Comparison of ENCODE assay signal across 23 cellular contexts in the genomic region with DNA sequence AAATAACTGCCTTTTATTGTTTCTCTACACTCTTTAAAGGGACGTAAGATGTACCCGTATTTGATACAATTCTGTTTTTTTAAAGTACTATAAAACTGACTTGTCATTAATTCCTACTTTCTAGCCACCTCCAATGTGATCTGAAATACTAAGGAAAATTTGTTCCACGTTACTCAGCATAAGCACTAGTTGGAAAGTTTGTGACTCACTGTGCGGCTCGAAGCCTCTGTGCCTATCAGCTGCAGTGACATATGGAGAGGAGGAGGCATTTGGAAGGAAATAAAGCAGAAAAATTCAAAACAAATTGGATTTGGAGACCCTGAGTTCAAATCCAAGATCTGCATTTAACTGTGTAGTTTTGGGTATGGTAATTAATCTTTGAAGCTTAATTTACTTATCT.
"Had no signal": no experiment of that assay in that cellular context is flagged by ENCODE, and none has a peak within 500 bp of the region (broad histone marks: within the 10 kb centered on the region; RNA-seq: fewer than 3 reads in every experiment).

No MANE protein-coding gene starts in this region.

- H3K36me3 Mint-ChIP-seq: stimulated activated effector memory CD8-positive, alpha-beta T cell treated with anti-CD3 and anti-CD28 coated beads, Interleukin-12 subunit alpha, Interleukin-12 subunit beta, amount 100 ng/mL, for 72 hours; stimulated activated memory B cell treated with anti-CD40 and anti-IgM and Interleukin-4, amounts not matched to agents 10 μg/mL and 1 μg/mL and 100 μg/mL, for 72 hours; stimulated activated naive B cell treated with anti-CD40 and anti-IgM and Interleukin-4, amounts not matched to agents 10 μg/mL and 1 μg/mL and 100 μg/mL, for 72 hours had no signal

- H3K4me3 Mint-ChIP-seq: stimulated activated effector memory CD8-positive, alpha-beta T cell treated with anti-CD3 and anti-CD28 coated beads, Interleukin-12 subunit alpha, Interleukin-12 subunit beta, amount 100 ng/mL, for 72 hours; stimulated activated memory B cell treated with anti-CD40 and anti-IgM and Interleukin-4, amounts not matched to agents 10 μg/mL and 1 μg/mL and 100 μg/mL, for 72 hours; stimulated activated naive B cell treated with anti-CD40 and anti-IgM and Interleukin-4, amounts not matched to agents 10 μg/mL and 1 μg/mL and 100 μg/mL, for 72 hours; stimulated activated naive CD8-positive, alpha-beta T cell treated with anti-CD3 and anti-CD28 coated beads, Interleukin-15, amount 100 ng/mL, for 72 hours; stimulated activated naive CD8-positive, alpha-beta T cell treated with anti-CD3 and anti-CD28 coated beads, Interleukin-15, Interleukin-2, amounts not matched to agents 100 ng/mL and 50 ng/mL, for 24 hours had no signal

- DNase-seq: stimulated activated CD4-positive, alpha-beta T cell treated with anti-CD3 and anti-CD28 coated beads, Interleukin-2, amount 100 ng/mL, for 48 hours; stimulated activated CD4-positive, alpha-beta T cell treated with anti-CD3 and anti-CD28 coated beads, Interleukin-4, amount 100 ng/mL, for 1 hour; stimulated activated CD4-positive, alpha-beta T cell treated with anti-CD3 and anti-CD28 coated beads, Interleukin-4, amount 100 ng/mL, for 24 hours; stimulated activated CD4-positive, alpha-beta T cell treated with anti-CD3 and anti-CD28 coated beads, Interleukin-4, amount 100 ng/mL, for 4 hours; stimulated activated CD8-positive, alpha-beta memory T cell treated with anti-CD3 and anti-CD28 coated beads, Interleukin-4, amount 100 ng/mL, for 48 hours; stimulated activated naive B cell treated with anti-CD40 and anti-IgM and Interleukin-4, amounts not matched to agents 10 μg/mL and 1 μg/mL and 100 μg/mL, for 72 hours; stimulated activated naive CD4-positive, alpha-beta T cell; stimulated activated naive CD4-positive, alpha-beta T cell treated with Interleukin-2 at 50 U/mL for 16 hours; stimulated activated naive CD8-positive, alpha-beta T cell treated with anti-CD3 and anti-CD28 coated beads, Interleukin-15, amount 100 ng/mL, for 72 hours; stimulated activated naive CD8-positive, alpha-beta T cell treated with anti-CD3 and anti-CD28 coated beads, Interleukin-15, Interleukin-2, amounts not matched to agents 100 U/mL and 50 U/mL, for 24 hours; stomach; substantia nigra; testis; thyroid gland; tibial artery; transverse colon; trophoblast cell; upper lobe of left lung; upper lobe of right lung; uterus had no signal

- H3K27me3 Mint-ChIP-seq: stimulated activated memory B cell treated with anti-CD40 and anti-IgM and Interleukin-4, amounts not matched to agents 10 μg/mL and 1 μg/mL and 100 μg/mL, for 72 hours; stimulated activated naive B cell treated with anti-CD40 and anti-IgM and Interleukin-4, amounts not matched to agents 10 μg/mL and 1 μg/mL and 100 μg/mL, for 72 hours; stimulated activated naive CD8-positive, alpha-beta T cell treated with anti-CD3 and anti-CD28 coated beads, Interleukin-15, amount 100 ng/mL, for 72 hours; stimulated activated naive CD8-positive, alpha-beta T cell treated with anti-CD3 and anti-CD28 coated beads, Interleukin-15, Interleukin-2, amounts not matched to agents 100 ng/mL and 50 ng/mL, for 24 hours had no signal

- H3K4me1 Mint-ChIP-seq: stimulated activated effector memory CD8-positive, alpha-beta T cell treated with anti-CD3 and anti-CD28 coated beads, Interleukin-12 subunit alpha, Interleukin-12 subunit beta, amount 100 ng/mL, for 72 hours; stimulated activated memory B cell treated with anti-CD40 and anti-IgM and Interleukin-4, amounts not matched to agents 10 μg/mL and 1 μg/mL and 100 μg/mL, for 72 hours; stimulated activated naive B cell treated with anti-CD40 and anti-IgM and Interleukin-4, amounts not matched to agents 10 μg/mL and 1 μg/mL and 100 μg/mL, for 72 hours; stimulated activated naive CD8-positive, alpha-beta T cell treated with anti-CD3 and anti-CD28 coated beads, Interleukin-15, amount 100 ng/mL, for 72 hours had no signal

- H3K27ac Mint-ChIP-seq: stimulated activated effector memory CD8-positive, alpha-beta T cell treated with anti-CD3 and anti-CD28 coated beads, Interleukin-12 subunit alpha, Interleukin-12 subunit beta, amount 100 ng/mL, for 72 hours; stimulated activated memory B cell treated with anti-CD40 and anti-IgM and Interleukin-4, amounts not matched to agents 10 μg/mL and 1 μg/mL and 100 μg/mL, for 72 hours; stimulated activated naive B cell treated with anti-CD40 and anti-IgM and Interleukin-4, amounts not matched to agents 10 μg/mL and 1 μg/mL and 100 μg/mL, for 72 hours; stimulated activated naive CD8-positive, alpha-beta T cell treated with anti-CD3 and anti-CD28 coated beads, Interleukin-15, amount 100 ng/mL, for 72 hours; stimulated activated naive CD8-positive, alpha-beta T cell treated with anti-CD3 and anti-CD28 coated beads, Interleukin-15, Interleukin-2, amounts not matched to agents 100 ng/mL and 50 ng/mL, for 24 hours had no signal
